ENCODE assay signal across 8 cellular contexts in genomic region chr5:58459860-58460726, GRCh38. TPM values are rescaled to one million over a fixed set of nuclear protein-coding genes. Genes with fewer than 3 reads are reported as not detected.
DNase-seq lines count a peak whose midpoint lies in the region; ATAC-seq and TF ChIP-seq lines count a peak whose summit lies in the region.

Gene PLK2, minus strand, starts transcription at chr5:58460086. Its CDS starts 127 bp downstream, at chr5:58459959.

- DNase-seq in ACHN, result peak; percentile 87
- DNase-seq in NCI-H524 (lab: John Stamatoyannopoulos, UW), result peak; percentile 72 to 75
- DNase-seq in activated CD8-positive, alpha-beta T cell treated with anti-CD3 and anti-CD28 coated beads for 36 hours, result peak; percentile 84
- DNase-seq in lung (ENCODE audit: low spot score), result peak; percentile 93
- DNase-seq in stimulated activated CD4-positive, alpha-beta T cell treated with anti-CD3 and anti-CD28 coated beads, TNF-alpha, amount 100 ng/mL, for 24 hours (ENCODE audit: low read depth in 3 of 3), result peak; percentile 75 to 81 (median 77)

- peaks cover 10% of the 10 kb centered on the region for H3K4me1 Mint-ChIP-seq in activated CD8-positive, alpha-beta T cell treated with anti-CD3 and anti-CD28 coated beads for 36 hours (ENCODE audit: low read depth)

- H3K4me1 ChIP-seq in ectodermal cell (ENCODE audit: control insufficient read depth, insufficient read depth, low read length) (no peaks in the 10 kb centered on the region), lung (ENCODE audit: control insufficient read depth in 2 of 2, insufficient read depth in 2 of 2, low read length in 2 of 2) (peaks cover 0 to 9% of the 10 kb centered on the region in 2 donors)

- in situ Hi-C loops in ACHN (cut with HindIII; ENCODE audit: low pct_ligation_motif_present, low pct_unique_long_range_greater_than_20kb, low sequenced_read_pairs), result loop anchor here (25.0 kb wide), 1 partner anchor 673 kb away; no protein-coding TSS in a partner anchor

- intact Hi-C loops in activated CD8-positive, alpha-beta T cell treated with anti-CD3 and anti-CD28 coated beads for 36 hours (cut with micrococcal nuclease), result loop anchor here (2.0 to 5.0 kb wide), 3 partner anchors 681 to 1161 kb away; no protein-coding TSS in a partner anchor

- peaks cover 7% of the 10 kb centered on the region for H3K36me3 ChIP-seq in ectodermal cell (ENCODE audit: control insufficient read depth, insufficient read depth, low read length)
- peaks cover 0 to 4% of the 10 kb centered on the region in 2 donors for H3K36me3 ChIP-seq in lung (ENCODE audit: control insufficient read depth in 2 of 2, insufficient read depth in 2 of 2, low read length in 2 of 2)

- CTCF ChIA-PET in activated CD8-positive, alpha-beta T cell treated with anti-CD3 and anti-CD28 coated beads for 36 hours (lab: Charles Lee), result interaction anchor here (0.6 to 5.9 kb wide), 21 partner anchors 10 to 1229 kb away, joined by 3 to 51 read pairs (median 3); no protein-coding TSS in a partner anchor

- H3K27me3 Mint-ChIP-seq in activated CD8-positive, alpha-beta T cell treated with anti-CD3 and anti-CD28 coated beads for 36 hours, result peaks cover 10% of the 10 kb centered on the region

- peaks cover 22% of the 10 kb centered on the region for H3K27me3 ChIP-seq in ectodermal cell (ENCODE audit: control insufficient read depth, insufficient read depth, low read length, poor library complexity, severe bottlenecking)
- H3K27me3 ChIP-seq in lung (ENCODE audit: control insufficient read depth, insufficient read depth), result no peaks in the 10 kb centered on the region

- ATAC-seq in GM18519 (IDR thresholded peaks at IDR 0.05; ENCODE audit: low FRiP score, unreplicated experiment) (peak; percentile 46), HG03039 (IDR thresholded peaks at IDR 0.05; ENCODE audit: unreplicated experiment) (peak; percentile 78), lung (ENCODE audit: insufficient read depth, low FRiP score) (peak; percentile 88)
- ATAC-seq in activated CD8-positive, alpha-beta T cell treated with anti-CD3 and anti-CD28 coated beads for 36 hours, result peak; percentile 80

- H3K4me3 Mint-ChIP-seq in activated CD8-positive, alpha-beta T cell treated with anti-CD3 and anti-CD28 coated beads for 36 hours, result peak within 1 kb of the TSS; percentile 71

- H3K9me3 Mint-ChIP-seq in activated CD8-positive, alpha-beta T cell treated with anti-CD3 and anti-CD28 coated beads for 36 hours, result no peaks in the 10 kb centered on the region

- H3K27ac ChIP-seq in ectodermal cell (ENCODE audit: insufficient read depth, low read depth, low read length, poor library complexity, severe bottlenecking), result no peak within 1 kb of the TSS
- H3K27ac ChIP-seq in lung (ENCODE audit: low read depth in 1 of 2, low read length in 1 of 2), result peak within 1 kb of the TSS; percentile 94 to 97

- POLR2A ChIA-PET in activated CD8-positive, alpha-beta T cell treated with anti-CD3 and anti-CD28 coated beads for 36 hours (lab: Charles Lee), result interaction anchor here (0.5 to 0.6 kb wide), 2 partner anchors 337 to 688 kb away, joined by 4 read pairs; no protein-coding TSS in a partner anchor

- no peak for TF ChIP-seq CTCF in activated CD8-positive, alpha-beta T cell treated with anti-CD3 and anti-CD28 coated beads for 36 hours (IDR thresholded peaks at IDR 0.05)
- TF ChIP-seq CTCF in lung (IDR thresholded peaks at IDR 0.05; ENCODE audit: control extremely low read depth, extremely low read depth), result peak; percentile 33

- H3K27ac Mint-ChIP-seq in activated CD8-positive, alpha-beta T cell treated with anti-CD3 and anti-CD28 coated beads for 36 hours, result peak within 1 kb of the TSS; percentile 26

- no peaks in the 10 kb centered on the region for H3K9me3 ChIP-seq in ectodermal cell (ENCODE audit: control insufficient read depth, low read length)
- H3K9me3 ChIP-seq in lung (ENCODE audit: control insufficient read depth in 2 of 2, insufficient read depth in 1 of 2, low read length in 1 of 2), result no peaks in the 10 kb centered on the region

- WGBS in ectodermal cell, 2 experiments, result 1% methylated on average over 99 of the region's 99 CpGs
- 0 to 1% methylated on average over 92 to 99 of the region's 99 CpGs for WGBS in lung, 2 donors

- H3K4me3 ChIP-seq in ectodermal cell (ENCODE audit: insufficient read depth, low read depth, low read length) (peak within 1 kb of the TSS; percentile 66), lung (peak within 1 kb of the TSS; percentile 74)

- no peaks in the 10 kb centered on the region for H3K36me3 Mint-ChIP-seq in activated CD8-positive, alpha-beta T cell treated with anti-CD3 and anti-CD28 coated beads for 36 hours (ENCODE audit: low read depth)

RNA-seq across cellular contexts. Expression of gene PLK2, which starts in this region (rescaled TPM):
- 1 to 10 TPM; 3.1 to 4.0 TPM for total RNA-seq in activated CD8-positive, alpha-beta T cell treated with anti-CD3 and anti-CD28 coated beads for 36 hours
- polyA plus RNA-seq in ectodermal cell (2013, experiment 1 of 4), result 25.1 TPM
- 16.5 TPM for polyA plus RNA-seq in ectodermal cell (2013, experiment 2 of 4)
- 22.4 TPM for polyA plus RNA-seq in ectodermal cell (2013, experiment 3 of 4)
- 22.8 TPM for polyA plus RNA-seq in ectodermal cell (2013, experiment 4 of 4)
- total RNA-seq in lung, result 100 to 1,000 TPM in 1 of 2 donors, 10 to 100 TPM in 1; 57.1 to 363 TPM
- 10 to 100 TPM; 20.1 to 24.8 TPM for polyA plus RNA-seq in lung

Comparison
In these comparisons a context has a peak if more than half of its experiments do, and no peak if none do; other contexts are left out.
1. RNA of gene PLK2 (total RNA-seq): 57.1 to 363 TPM in lung; 3.1 to 4.0 TPM in activated CD8-positive, alpha-beta T cell treated with anti-CD3 and anti-CD28 coated beads for 36 hours; every median in the first group is over 10 times any median in the second.
2. Peak in every context shown above with its lines, with median percentiles within 50 percentile points of each other: DNase-seq and ATAC-seq.